ENCODE assay signal across 12 cellular contexts in the genomic region with DNA sequence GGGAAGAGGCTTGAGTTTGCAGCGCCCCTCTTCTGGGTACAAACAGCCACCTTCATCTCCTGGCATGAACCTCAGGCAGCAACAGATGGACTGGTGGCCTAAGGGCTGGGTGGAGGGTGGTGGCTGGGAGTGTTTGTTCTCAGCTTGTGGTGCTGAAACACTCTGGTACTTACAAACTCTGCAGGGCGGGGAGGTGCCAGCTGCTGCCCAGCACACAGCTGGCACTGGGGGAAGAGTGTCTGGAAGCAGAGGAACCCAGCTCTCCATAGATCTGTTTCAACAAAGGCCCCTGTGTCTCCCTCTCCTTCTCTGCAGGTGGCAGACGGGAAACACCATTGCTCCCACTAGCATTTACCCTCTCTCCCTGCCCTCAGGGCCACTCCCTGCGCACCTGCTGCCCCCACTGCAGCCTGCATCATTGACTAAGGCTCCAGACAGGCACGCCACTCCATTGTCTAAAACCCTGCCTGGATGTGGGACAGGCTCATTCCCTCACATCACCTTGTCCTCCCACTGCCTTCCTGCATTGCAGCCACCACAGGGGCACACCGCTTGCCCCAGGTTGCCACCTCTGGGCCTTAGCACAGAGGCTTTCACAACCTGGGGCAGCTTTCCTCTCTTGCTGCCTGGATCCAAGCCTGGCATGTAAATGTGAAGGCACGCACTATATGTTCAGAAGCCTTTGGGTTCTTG. TPM values are rescaled to one million over a fixed set of nuclear protein-coding genes. Genes with fewer than 3 reads are reported as not detected.
DNase-seq lines count a peak whose midpoint lies in the region; ATAC-seq and TF ChIP-seq lines count a peak whose summit lies in the region.
"Had no signal": no experiment of that assay in that cellular context is flagged by ENCODE, and none has a peak within 500 bp of the region (broad histone marks: within the 10 kb centered on the region; RNA-seq: fewer than 3 reads in every experiment).

No MANE protein-coding gene starts in this region.

- H3K4me3 ChIP-seq in testis = no peak overlapping the region
- no peak overlapping the region for H3K4me3 ChIP-seq in smooth muscle cell
- H3K4me3 ChIP-seq: right lobe of liver, tibial nerve had no signal

- no peaks in the 10 kb centered on the region for H3K9me3 ChIP-seq in testis
- no peaks in the 10 kb centered on the region for H3K9me3 ChIP-seq in smooth muscle cell (replicated peaks; ENCODE audit: low read depth)
- H3K9me3 ChIP-seq: right lobe of liver, tibial nerve had no signal

- H3K27me3 ChIP-seq in layer of hippocampus (ENCODE audit: control insufficient read depth, insufficient read depth, low read length) (no peaks in the 10 kb centered on the region), testis (no peaks in the 10 kb centered on the region), smooth muscle cell (ENCODE audit: low read depth) (peaks cover 6% of the 10 kb centered on the region)
- H3K27me3 ChIP-seq: brain microvascular endothelial cell, tibial nerve had no signal

- peak; percentile 27 for DNase-seq in A172 (ENCODE audit: low spot score)
- DNase-seq in NCI-H1092 treated with DMSO at 0.1 percent for 48 hours (lab: John Stamatoyannopoulos, UW) = peak; percentile 86
- peak; percentile 59 for DNase-seq in NCI-H774 (lab: John Stamatoyannopoulos, UW)
- no peak for DNase-seq in DMS114 treated with DMSO at 0.1 percent for 48 hours (lab: John Stamatoyannopoulos, UW; ENCODE audit: unreplicated experiment)
- DNase-seq in testis = no peak
- no peak for DNase-seq in smooth muscle cell (lab: John Stamatoyannopoulos, UW; ENCODE audit: unreplicated experiment)
- DNase-seq: activated T-cell treated with anti-CD3 and anti-CD28 coated beads, Interleukin-2, amount 50 U/mL, for 4 hours; brain microvascular endothelial cell; right lobe of liver had no signal

- WGBS in testis, 2 donors = 77 to 82% methylated on average over 5 to 7 of the region's 7 CpGs
- WGBS in smooth muscle cell (ENCODE audit: low lambda C conversion rate) = 93% methylated on average over 7 of the region's 7 CpGs

- TF ChIP-seq POLR2A in testis (IDR thresholded peaks at IDR 0.05) = no peak

- H2AFZ ChIP-seq in smooth muscle cell (ENCODE audit: low read depth) = no peak overlapping the region

- H3K79me2 ChIP-seq in smooth muscle cell (ENCODE audit: low read depth) = no peaks in the 10 kb centered on the region

- TF ChIP-seq CTCF in testis (IDR thresholded peaks at IDR 0.05) (no peak), smooth muscle cell (IDR thresholded peaks at IDR 0.05; ENCODE audit: borderline replicate concordance, insufficient read depth, poor library complexity, severe bottlenecking) (no peak)

- no peak overlapping the region for H3K4me2 ChIP-seq in smooth muscle cell

- no peaks in the 10 kb centered on the region for H3F3A ChIP-seq in smooth muscle cell (ENCODE audit: low read depth)

- no peak for ATAC-seq in GM18517 (IDR thresholded peaks at IDR 0.05; ENCODE audit: unreplicated experiment)
- ATAC-seq: activated T-cell treated with anti-CD3 and anti-CD28 coated beads, Interleukin-2, amount 50 U/mL, for 4 hours; right lobe of liver had no signal

- H3K27ac ChIP-seq in layer of hippocampus (ENCODE audit: low read depth, low read length) (peak overlapping the region; percentile 89), testis (no peak overlapping the region), smooth muscle cell (ENCODE audit: low read depth) (no peak overlapping the region)
- H3K27ac ChIP-seq: brain microvascular endothelial cell, right lobe of liver, tibial nerve had no signal

- no peaks in the 10 kb centered on the region for H4K20me1 ChIP-seq in smooth muscle cell (ENCODE audit: low read depth)

- intact Hi-C loops in testis (cut with DNase I; ENCODE audit: low total_unique reads) = no loop called here

- no peaks in the 10 kb centered on the region for H3K4me1 ChIP-seq in testis
- peaks cover 7% of the 10 kb centered on the region for H3K4me1 ChIP-seq in smooth muscle cell (ENCODE audit: low read depth)
- H3K4me1 ChIP-seq: right lobe of liver, tibial nerve had no signal

- H3K36me3 ChIP-seq in testis (ENCODE audit: low read depth, missing control alignments) (no peaks in the 10 kb centered on the region), smooth muscle cell (ENCODE audit: low read depth) (no peaks in the 10 kb centered on the region)
- H3K36me3 ChIP-seq: right lobe of liver, tibial nerve had no signal

- no peak overlapping the region for H3K9ac ChIP-seq in smooth muscle cell (ENCODE audit: low read depth)

RNA-seq across cellular contexts. Expression of a gene that starts 6.5 kb away (rescaled TPM):
- 6.1 and 8.2 TPM in 2 replicates for total RNA-seq in A172 (2014; rRNA removed; shearing (Covaris generic))
- total RNA-seq in testis (10 to 100 TPM in 1 of 2 donors, 1 to 10 TPM in 1; 6.2 to 11.9 TPM), smooth muscle cell (8.8 and 9.9 TPM in 2 replicates)
- polyA plus RNA-seq in testis (ENCODE audit: insufficient read depth, low read depth, low replicate concordance) (8.8 TPM), smooth muscle cell (1.8 and 2.4 TPM in 2 replicates)

Comparison
In these comparisons a context has a peak if more than half of its experiments do, and no peak if none do; other contexts are left out.
1. DNase-seq: peak in A172 (single experiment), NCI-H1092 treated with DMSO at 0.1 percent for 48 hours (single experiment) and NCI-H774 (single experiment); none in DMS114 treated with DMSO at 0.1 percent for 48 hours (single experiment), testis (single experiment) and smooth muscle cell (single experiment).